In the genomic region with DNA sequence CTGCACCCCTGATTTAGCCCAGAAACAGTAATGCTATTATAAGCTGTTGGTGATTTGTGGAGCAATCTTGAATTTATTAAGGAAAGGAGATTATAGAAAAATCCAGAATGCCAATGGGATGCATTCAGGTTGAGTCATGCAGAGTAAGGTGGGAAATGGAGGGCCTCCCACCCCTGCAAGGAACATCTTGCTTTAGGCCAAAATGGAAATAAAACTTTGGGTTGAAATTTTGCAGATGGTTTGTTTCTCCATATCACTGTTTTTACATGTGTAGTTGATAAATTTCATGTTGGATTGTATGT, we compare ENCODE assay signal across 12 cellular contexts.
DNase-seq lines count a peak whose midpoint lies in the region; ATAC-seq, FAIRE-seq and TF ChIP-seq lines count a peak whose summit lies in the region.
"Had no signal": no experiment of that assay in that cellular context is flagged by ENCODE, and none has a peak within 500 bp of the region (broad histone marks: within the 10 kb centered on the region; RNA-seq: fewer than 3 reads in every experiment).

No MANE protein-coding gene starts in this region.

- H3K9ac ChIP-seq in H1 (replicated peaks in 1 of 4; ENCODE audit: extremely low read depth in 1 of 4, low read depth in 3 of 4, low read length in 3 of 4) (no peak overlapping the region), rectal smooth muscle tissue (ENCODE audit: low read length) (no peak overlapping the region)

- H3K27me3 Mint-ChIP-seq in Calu3 (ENCODE audit: unreplicated experiment) = no peaks in the 10 kb centered on the region
- H3K27me3 Mint-ChIP-seq: T-cell had no signal

- H3K4me1 ChIP-seq in OCI-LY7 (ENCODE audit: insufficient read depth, low read length, poor library complexity, severe bottlenecking) (peaks cover 86% of the 10 kb centered on the region), H1 (replicated peaks in 1 of 4; ENCODE audit: control insufficient read depth in 3 of 4, insufficient read depth in 4 of 4, low read length in 3 of 4) (peaks cover 11 to 26% (median 24%) of the 10 kb centered on the region in 4 experiments; a peak in 6 of 7 replicates), rectal smooth muscle tissue (ENCODE audit: control insufficient read depth, insufficient read depth, low read length) (peaks cover 6% of the 10 kb centered on the region)

- H2BK15ac ChIP-seq in H1 (ENCODE audit: low read length) = no peak overlapping the region

- no peak for FAIRE-seq in H1 (lab: Jason Lieb, UNC)

- POLR2A ChIA-PET in OCI-LY7 (lab: Charles Lee) = interaction anchor here (0.6 to 6.3 kb wide), 16 partner anchors 9 to 335 kb away, joined by 3 to 98 read pairs (median 6); a partner anchor contains a TSS
- POLR2A ChIA-PET in H1 (lab: Charles Lee; ENCODE audit: partially characterized antibody) = interaction anchor here (1.0 to 1.6 kb wide), 3 partner anchors 13 to 34 kb away, joined by 3 to 4 read pairs (median 3); no protein-coding TSS in a partner anchor

- H4K20me1 ChIP-seq in OCI-LY7 (ENCODE audit: insufficient read depth, low read length) = no peaks in the 10 kb centered on the region
- no peaks in the 10 kb centered on the region for H4K20me1 ChIP-seq in H1 (replicated peaks in 1 of 2; ENCODE audit: control insufficient read depth in 1 of 2, insufficient read depth in 2 of 2, low read length in 2 of 2)

- H3K9me3 ChIP-seq in OCI-LY7 (ENCODE audit: low read length) (no peaks in the 10 kb centered on the region), H1 (ENCODE audit: insufficient read depth in 2 of 2, low read depth in 1 of 2, low read length in 1 of 2) (no peaks in the 10 kb centered on the region)

- H2BK5ac ChIP-seq in H1 (ENCODE audit: low read depth, low read length) = 0 out of 2 replicates have a peak overlapping the region, but pooled peaks have one; percentile 1

- no peak overlapping the region for H3K4me3 ChIP-seq in OCI-LY7 (ENCODE audit: low read depth, low read length, poor library complexity, severe bottlenecking)
- no peak overlapping the region for H3K4me3 ChIP-seq in H1 (ENCODE audit: extremely low read depth in 1 of 4, insufficient read depth in 2 of 4, low read depth in 3 of 4, low read length in 4 of 4)
- H3K4me3 ChIP-seq in rectal smooth muscle tissue (ENCODE audit: low read length) = no peak overlapping the region
- H3K4me3 ChIP-seq in foreskin fibroblast (ENCODE audit: low read depth in 1 of 2, low read length in 2 of 2) = no peak overlapping the region

- H3K4me3 Mint-ChIP-seq in Calu3 (ENCODE audit: low read depth, unreplicated experiment) = no peak overlapping the region
- H3K4me3 Mint-ChIP-seq: activated CD8-positive, alpha-beta T cell treated with anti-CD3 and anti-CD28 coated beads, Interleukin-2, amount 10 ng/mL, durations not matched to agents 7 days and 5 days; CD8-positive, alpha-beta T cell; T-cell had no signal

- H3K9me3 Mint-ChIP-seq in Calu3 (ENCODE audit: low read depth, unreplicated experiment) = no peaks in the 10 kb centered on the region
- H3K9me3 Mint-ChIP-seq: CD8-positive, alpha-beta T cell; T-cell had no signal

- H3K79me1 ChIP-seq in H1 (ENCODE audit: low read depth, low read length) = no peaks in the 10 kb centered on the region

- H3K27me3 ChIP-seq in H1 (replicated peaks in 1 of 4; ENCODE audit: control insufficient read depth in 3 of 4, extremely low read depth in 1 of 4, insufficient read depth in 3 of 4, low read length in 3 of 4) (no peaks in the 10 kb centered on the region), rectal smooth muscle tissue (ENCODE audit: control insufficient read depth, insufficient read depth, low read length) (no peaks in the 10 kb centered on the region)

- no peak for TF ChIP-seq EP300 in H1 (IDR thresholded peaks at IDR 0.05; ENCODE audit: borderline replicate concordance in 1 of 2, low read depth in 2 of 2, low read length in 2 of 2)

- H3K56ac ChIP-seq in H1 (replicated peaks; ENCODE audit: insufficient read length, low read depth, low read length) = no peak overlapping the region

- H3K36me3 ChIP-seq in OCI-LY7 (ENCODE audit: insufficient read depth, low read length) = no peaks in the 10 kb centered on the region
- H3K36me3 ChIP-seq in H1 (ENCODE audit: control insufficient read depth in 2 of 4, insufficient read depth in 4 of 4, low read length in 3 of 4) = no peaks in the 10 kb centered on the region
- no peaks in the 10 kb centered on the region for H3K36me3 ChIP-seq in rectal smooth muscle tissue (ENCODE audit: control insufficient read depth, insufficient read depth, low read length)

- no peak overlapping the region for H3K18ac ChIP-seq in H1 (ENCODE audit: extremely low read depth, low read length)

- no peak overlapping the region for H4K91ac ChIP-seq in H1 (replicated peaks; ENCODE audit: insufficient read length, low read length)

- H2BK20ac ChIP-seq in H1 (ENCODE audit: low read length) = no peak overlapping the region

- H3K4me2 ChIP-seq in OCI-LY7 (ENCODE audit: low read length) = peak overlapping the region; percentile 85; the same call in 1 of the 2 replicates
- H3K4me2 ChIP-seq in H1 (ENCODE audit: insufficient read depth in 1 of 2, low read depth in 2 of 2, low read length in 2 of 2) = no peak overlapping the region; a peak in 1 of 4 replicates

- H3K36me3 Mint-ChIP-seq in Calu3 (ENCODE audit: insufficient read depth, unreplicated experiment) = peaks cover 8% of the 10 kb centered on the region
- H3K36me3 Mint-ChIP-seq: CD8-positive, alpha-beta T cell; T-cell had no signal

- H3K23ac ChIP-seq in H1 (ENCODE audit: insufficient read length) = no peak overlapping the region

- no peak overlapping the region for H3K4ac ChIP-seq in H1 (replicated peaks; ENCODE audit: insufficient read length, low read depth, low read length)

- no peak for DNase-seq in Calu3
- no peak for DNase-seq in OCI-LY7 (ENCODE audit: low spot score)
- DNase-seq in H1 (ENCODE audit: low read depth in 1 of 2, low spot score in 2 of 2) = no peak
- no peak for DNase-seq in foreskin fibroblast
- no peak for DNase-seq in effector CD4-positive, alpha-beta T cell
- no peak for DNase-seq in DMS 273 treated with DMSO at 0.1 percent for 48 hours (lab: John Stamatoyannopoulos, UW)
- DNase-seq: activated CD8-positive, alpha-beta T cell treated with anti-CD3 and anti-CD28 coated beads, Interleukin-2, amount 10 ng/mL, durations not matched to agents 7 days and 5 days; CD8-positive, alpha-beta T cell; stimulated activated CD8-positive, alpha-beta memory T cell treated with anti-CD3 and anti-CD28 coated beads, Interleukin-4, amount 100 ng/mL, for 48 hours; T-cell had no signal

- BruUV-seq in Calu3 (replicated peaks; lab: Mats Ljungman, UMichigan) = no TSS peak
- BruUV-seq in OCI-LY7 (replicated peaks; lab: Mats Ljungman, UMichigan) = no TSS peak

- intact Hi-C loops in Calu3 (cut with micrococcal nuclease; ENCODE audit: unreplicated experiment) = loop anchor here (5.0 kb wide), 1 partner anchor 296 kb away; no protein-coding TSS in a partner anchor
- intact Hi-C loops in OCI-LY7 (cut with micrococcal nuclease; ENCODE audit: unreplicated experiment) = loop anchor here (5.0 kb wide), 1 partner anchor 326 kb away; a partner anchor contains a TSS

- H3K4me1 Mint-ChIP-seq in Calu3 (ENCODE audit: low read depth, unreplicated experiment) = peaks cover 70% of the 10 kb centered on the region

- peak overlapping the region; percentile 77; the same call in 1 of the 2 replicates for H2BK12ac ChIP-seq in H1 (ENCODE audit: low read depth, low read length)

- H3K27ac ChIP-seq in OCI-LY7 (ENCODE audit: low read depth, low read length, poor library complexity, severe bottlenecking) (no peak overlapping the region), H1 (ENCODE audit: low read depth, low read length) (no peak overlapping the region), rectal smooth muscle tissue (ENCODE audit: low read depth, low read length) (peak overlapping the region; percentile 50)

- no peak overlapping the region for H4K5ac ChIP-seq in H1 (ENCODE audit: insufficient read length, low read depth, low read length)

- TF ChIP-seq RAD21 in H1 (IDR thresholded peaks at IDR 0.05 in 1 of 2, conservative IDR thresholded peaks at IDR 0.05 in 1 of 2; ENCODE audit: low read depth in 2 of 2, low read length in 2 of 2) = no peak

- peak overlapping the region; percentile 90 for H3K27ac Mint-ChIP-seq in Calu3 (ENCODE audit: unreplicated experiment)
- H3K27ac Mint-ChIP-seq: activated CD8-positive, alpha-beta T cell treated with anti-CD3 and anti-CD28 coated beads, Interleukin-2, amount 10 ng/mL, durations not matched to agents 7 days and 5 days; CD8-positive, alpha-beta T cell had no signal

- TF ChIP-seq CTCF in Calu3 (IDR thresholded peaks at IDR 0.05; ENCODE audit: unreplicated experiment) (no peak), OCI-LY7 (conservative IDR thresholded peaks at IDR 0.05; ENCODE audit: low read length) (no peak), H1 (IDR thresholded peaks at IDR 0.05; ENCODE audit: control extremely low read depth in 1 of 3, insufficient read depth in 1 of 3, low read depth in 1 of 3, low read length in 3 of 3) (no peak), foreskin fibroblast (IDR thresholded peaks at IDR 0.05; ENCODE audit: low read depth, low read length) (no peak)

- no peak overlapping the region for H2BK120ac ChIP-seq in H1 (replicated peaks; ENCODE audit: low read depth, low read length)

- no peak for TF ChIP-seq POLR2A in H1 (IDR thresholded peaks at IDR 0.05; ENCODE audit: control extremely low read depth in 1 of 2, low read depth in 2 of 2, low read length in 2 of 2)

- no peak for ATAC-seq in GM19351 (IDR thresholded peaks at IDR 0.05; ENCODE audit: unreplicated experiment)
- ATAC-seq: activated CD8-positive, alpha-beta T cell treated with anti-CD3 and anti-CD28 coated beads, Interleukin-2, amount 10 ng/mL, durations not matched to agents 7 days and 5 days; CD8-positive, alpha-beta T cell; T-cell had no signal

- CTCF ChIA-PET in Calu3 (lab: Charles Lee) = interaction anchor here (0.5 to 4.6 kb wide), 6 partner anchors 8 to 470 kb away, joined by 3 to 51 read pairs (median 5); no protein-coding TSS in a partner anchor
- CTCF ChIA-PET in OCI-LY7 (lab: Charles Lee; ENCODE audit: unreplicated experiment) = no interaction called here
- CTCF ChIA-PET in H1 (lab: Charles Lee; ENCODE audit: partially characterized antibody) = interaction anchor here (0.8 to 6.5 kb wide), 12 partner anchors 8 to 340 kb away, joined by 3 to 102 read pairs (median 4); no protein-coding TSS in a partner anchor

- no peak overlapping the region for H3K14ac ChIP-seq in H1 (ENCODE audit: insufficient read length)

- no peak overlapping the region for H2AK5ac ChIP-seq in H1 (ENCODE audit: low read depth, low read length)

- no peaks in the 10 kb centered on the region; the same call in 1 of the 2 replicates for H3K23me2 ChIP-seq in H1 (ENCODE audit: low read depth, low read length)

- H3K79me2 ChIP-seq in OCI-LY7 (ENCODE audit: insufficient read depth, low read depth, low read length) (no peaks in the 10 kb centered on the region), H1 (ENCODE audit: control insufficient read depth in 1 of 2, insufficient read depth in 2 of 2, low read length in 2 of 2) (no peaks in the 10 kb centered on the region)

- H4K8ac ChIP-seq in H1 (ENCODE audit: extremely low read depth, insufficient read depth, low read length) = no peak overlapping the region

- no peaks in the 10 kb centered on the region for H3K9me2 ChIP-seq in OCI-LY7 (ENCODE audit: insufficient read depth, low read length)

- H2AFZ ChIP-seq in OCI-LY7 (ENCODE audit: low read length) (peak overlapping the region; percentile 93; the same call in 1 of the 2 replicates), H1 (ENCODE audit: low read length) (no peak overlapping the region)
